ENCODE assay signal across 1 cellular context in genomic region chr1:62436466-62437272, GRCh38.
TF ChIP-seq lines count a peak whose summit lies in the region.

A gene with protein sequence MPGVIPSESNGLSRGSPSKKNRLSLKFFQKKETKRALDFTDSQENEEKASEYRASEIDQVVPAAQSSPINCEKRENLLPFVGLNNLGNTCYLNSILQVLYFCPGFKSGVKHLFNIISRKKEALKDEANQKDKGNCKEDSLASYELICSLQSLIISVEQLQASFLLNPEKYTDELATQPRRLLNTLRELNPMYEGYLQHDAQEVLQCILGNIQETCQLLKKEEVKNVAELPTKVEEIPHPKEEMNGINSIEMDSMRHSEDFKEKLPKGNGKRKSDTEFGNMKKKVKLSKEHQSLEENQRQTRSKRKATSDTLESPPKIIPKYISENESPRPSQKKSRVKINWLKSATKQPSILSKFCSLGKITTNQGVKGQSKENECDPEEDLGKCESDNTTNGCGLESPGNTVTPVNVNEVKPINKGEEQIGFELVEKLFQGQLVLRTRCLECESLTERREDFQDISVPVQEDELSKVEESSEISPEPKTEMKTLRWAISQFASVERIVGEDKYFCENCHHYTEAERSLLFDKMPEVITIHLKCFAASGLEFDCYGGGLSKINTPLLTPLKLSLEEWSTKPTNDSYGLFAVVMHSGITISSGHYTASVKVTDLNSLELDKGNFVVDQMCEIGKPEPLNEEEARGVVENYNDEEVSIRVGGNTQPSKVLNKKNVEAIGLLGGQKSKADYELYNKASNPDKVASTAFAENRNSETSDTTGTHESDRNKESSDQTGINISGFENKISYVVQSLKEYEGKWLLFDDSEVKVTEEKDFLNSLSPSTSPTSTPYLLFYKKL (plus strand): TSS chr1:62437049. CDS start chr1:62439868, 2,819 bp downstream.

TF ChIP-seq in HepG2, 621 proteins besides CTCF, POLR2A, EP300 and RAD21 (continued from another document and continues in another):
- TF ChIP-seq, protein P1, sequence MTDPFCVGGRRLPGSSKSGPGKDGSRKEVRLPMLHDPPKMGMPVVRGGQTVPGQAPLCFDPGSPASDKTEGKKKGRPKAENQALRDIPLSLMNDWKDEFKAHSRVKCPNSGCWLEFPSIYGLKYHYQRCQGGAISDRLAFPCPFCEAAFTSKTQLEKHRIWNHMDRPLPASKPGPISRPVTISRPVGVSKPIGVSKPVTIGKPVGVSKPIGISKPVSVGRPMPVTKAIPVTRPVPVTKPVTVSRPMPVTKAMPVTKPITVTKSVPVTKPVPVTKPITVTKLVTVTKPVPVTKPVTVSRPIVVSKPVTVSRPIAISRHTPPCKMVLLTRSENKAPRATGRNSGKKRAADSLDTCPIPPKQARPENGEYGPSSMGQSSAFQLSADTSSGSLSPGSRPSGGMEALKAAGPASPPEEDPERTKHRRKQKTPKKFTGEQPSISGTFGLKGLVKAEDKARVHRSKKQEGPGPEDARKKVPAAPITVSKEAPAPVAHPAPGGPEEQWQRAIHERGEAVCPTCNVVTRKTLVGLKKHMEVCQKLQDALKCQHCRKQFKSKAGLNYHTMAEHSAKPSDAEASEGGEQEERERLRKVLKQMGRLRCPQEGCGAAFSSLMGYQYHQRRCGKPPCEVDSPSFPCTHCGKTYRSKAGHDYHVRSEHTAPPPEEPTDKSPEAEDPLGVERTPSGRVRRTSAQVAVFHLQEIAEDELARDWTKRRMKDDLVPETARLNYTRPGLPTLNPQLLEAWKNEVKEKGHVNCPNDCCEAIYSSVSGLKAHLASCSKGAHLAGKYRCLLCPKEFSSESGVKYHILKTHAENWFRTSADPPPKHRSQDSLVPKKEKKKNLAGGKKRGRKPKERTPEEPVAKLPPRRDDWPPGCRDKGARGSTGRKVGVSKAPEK (CRISPR knock-in tag; IDR thresholded peaks at IDR 0.05; ENCODE audit: borderline replicate concordance) = peak; percentile 53; the same call in 1 of the 2 replicates
- TF ChIP-seq NONO (IDR thresholded peaks at IDR 0.05) = no peak
- peak; percentile 68; the same call in 1 of the 2 replicates for TF ChIP-seq NONO (CRISPR knock-in tag; conservative IDR thresholded peaks at IDR 0.05)
- peak; percentile 88 for TF ChIP-seq KDM5A (IDR thresholded peaks at IDR 0.05; ENCODE audit: borderline replicate concordance, low read length)
- TF ChIP-seq, protein P2, sequence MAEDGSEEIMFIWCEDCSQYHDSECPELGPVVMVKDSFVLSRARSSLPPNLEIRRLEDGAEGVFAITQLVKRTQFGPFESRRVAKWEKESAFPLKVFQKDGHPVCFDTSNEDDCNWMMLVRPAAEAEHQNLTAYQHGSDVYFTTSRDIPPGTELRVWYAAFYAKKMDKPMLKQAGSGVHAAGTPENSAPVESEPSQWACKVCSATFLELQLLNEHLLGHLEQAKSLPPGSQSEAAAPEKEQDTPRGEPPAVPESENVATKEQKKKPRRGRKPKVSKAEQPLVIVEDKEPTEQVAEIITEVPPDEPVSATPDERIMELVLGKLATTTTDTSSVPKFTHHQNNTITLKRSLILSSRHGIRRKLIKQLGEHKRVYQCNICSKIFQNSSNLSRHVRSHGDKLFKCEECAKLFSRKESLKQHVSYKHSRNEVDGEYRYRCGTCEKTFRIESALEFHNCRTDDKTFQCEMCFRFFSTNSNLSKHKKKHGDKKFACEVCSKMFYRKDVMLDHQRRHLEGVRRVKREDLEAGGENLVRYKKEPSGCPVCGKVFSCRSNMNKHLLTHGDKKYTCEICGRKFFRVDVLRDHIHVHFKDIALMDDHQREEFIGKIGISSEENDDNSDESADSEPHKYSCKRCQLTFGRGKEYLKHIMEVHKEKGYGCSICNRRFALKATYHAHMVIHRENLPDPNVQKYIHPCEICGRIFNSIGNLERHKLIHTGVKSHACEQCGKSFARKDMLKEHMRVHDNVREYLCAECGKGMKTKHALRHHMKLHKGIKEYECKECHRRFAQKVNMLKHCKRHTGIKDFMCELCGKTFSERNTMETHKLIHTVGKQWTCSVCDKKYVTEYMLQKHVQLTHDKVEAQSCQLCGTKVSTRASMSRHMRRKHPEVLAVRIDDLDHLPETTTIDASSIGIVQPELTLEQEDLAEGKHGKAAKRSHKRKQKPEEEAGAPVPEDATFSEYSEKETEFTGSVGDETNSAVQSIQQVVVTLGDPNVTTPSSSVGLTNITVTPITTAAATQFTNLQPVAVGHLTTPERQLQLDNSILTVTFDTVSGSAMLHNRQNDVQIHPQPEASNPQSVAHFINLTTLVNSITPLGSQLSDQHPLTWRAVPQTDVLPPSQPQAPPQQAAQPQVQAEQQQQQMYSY (CRISPR knock-in tag; IDR thresholded peaks at IDR 0.05) = 0 out of 2 replicates have a peak, but pooled peaks have one; percentile 42
- no peak for TF ChIP-seq SRF (IDR thresholded peaks at IDR 0.05; ENCODE audit: low read depth, low read length)
- TF ChIP-seq ZNF788 (CRISPR knock-in tag; IDR thresholded peaks at IDR 0.05; ENCODE audit: borderline replicate concordance) = no peak; the same call in 1 of the 2 replicates
- no peak for TF ChIP-seq ZNF790 (CRISPR knock-in tag; IDR thresholded peaks at IDR 0.05; ENCODE audit: borderline replicate concordance)
- TF ChIP-seq, protein P3, sequence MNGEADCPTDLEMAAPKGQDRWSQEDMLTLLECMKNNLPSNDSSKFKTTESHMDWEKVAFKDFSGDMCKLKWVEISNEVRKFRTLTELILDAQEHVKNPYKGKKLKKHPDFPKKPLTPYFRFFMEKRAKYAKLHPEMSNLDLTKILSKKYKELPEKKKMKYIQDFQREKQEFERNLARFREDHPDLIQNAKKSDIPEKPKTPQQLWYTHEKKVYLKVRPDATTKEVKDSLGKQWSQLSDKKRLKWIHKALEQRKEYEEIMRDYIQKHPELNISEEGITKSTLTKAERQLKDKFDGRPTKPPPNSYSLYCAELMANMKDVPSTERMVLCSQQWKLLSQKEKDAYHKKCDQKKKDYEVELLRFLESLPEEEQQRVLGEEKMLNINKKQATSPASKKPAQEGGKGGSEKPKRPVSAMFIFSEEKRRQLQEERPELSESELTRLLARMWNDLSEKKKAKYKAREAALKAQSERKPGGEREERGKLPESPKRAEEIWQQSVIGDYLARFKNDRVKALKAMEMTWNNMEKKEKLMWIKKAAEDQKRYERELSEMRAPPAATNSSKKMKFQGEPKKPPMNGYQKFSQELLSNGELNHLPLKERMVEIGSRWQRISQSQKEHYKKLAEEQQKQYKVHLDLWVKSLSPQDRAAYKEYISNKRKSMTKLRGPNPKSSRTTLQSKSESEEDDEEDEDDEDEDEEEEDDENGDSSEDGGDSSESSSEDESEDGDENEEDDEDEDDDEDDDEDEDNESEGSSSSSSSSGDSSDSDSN (CRISPR knock-in tag; IDR thresholded peaks at IDR 0.05) = peak; percentile 74
- peak; percentile 98 for TF ChIP-seq ZBTB14 (CRISPR knock-in tag; IDR thresholded peaks at IDR 0.05)
- TF ChIP-seq, protein P4, sequence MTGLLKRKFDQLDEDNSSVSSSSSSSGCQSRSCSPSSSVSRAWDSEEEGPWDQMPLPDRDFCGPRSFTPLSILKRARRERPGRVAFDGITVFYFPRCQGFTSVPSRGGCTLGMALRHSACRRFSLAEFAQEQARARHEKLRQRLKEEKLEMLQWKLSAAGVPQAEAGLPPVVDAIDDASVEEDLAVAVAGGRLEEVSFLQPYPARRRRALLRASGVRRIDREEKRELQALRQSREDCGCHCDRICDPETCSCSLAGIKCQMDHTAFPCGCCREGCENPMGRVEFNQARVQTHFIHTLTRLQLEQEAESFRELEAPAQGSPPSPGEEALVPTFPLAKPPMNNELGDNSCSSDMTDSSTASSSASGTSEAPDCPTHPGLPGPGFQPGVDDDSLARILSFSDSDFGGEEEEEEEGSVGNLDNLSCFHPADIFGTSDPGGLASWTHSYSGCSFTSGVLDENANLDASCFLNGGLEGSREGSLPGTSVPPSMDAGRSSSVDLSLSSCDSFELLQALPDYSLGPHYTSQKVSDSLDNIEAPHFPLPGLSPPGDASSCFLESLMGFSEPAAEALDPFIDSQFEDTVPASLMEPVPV (CRISPR knock-in tag; IDR thresholded peaks at IDR 0.05) = peak; percentile 79
- no peak for TF ChIP-seq ARHGAP35 (CRISPR knock-in tag; IDR thresholded peaks at IDR 0.05; ENCODE audit: borderline replicate concordance)
- peak; percentile 66; the same call in 1 of the 2 replicates for TF ChIP-seq ZNF275 (CRISPR knock-in tag; IDR thresholded peaks at IDR 0.05; ENCODE audit: borderline replicate concordance)
- no peak for TF ChIP-seq CENPT (CRISPR knock-in tag; IDR thresholded peaks at IDR 0.05; ENCODE audit: low read depth)
- peak; percentile 73; the same call in 1 of the 2 replicates for TF ChIP-seq BRCA1 (CRISPR knock-in tag; IDR thresholded peaks at IDR 0.05)
- no peak; the same call in 1 of the 2 replicates for TF ChIP-seq KAT8 (CRISPR knock-in tag; IDR thresholded peaks at IDR 0.05)
- peak; percentile 1 for TF ChIP-seq U2AF1 (optimal IDR thresholded peaks at IDR 0.05; ENCODE audit: low read depth, low read length)
- peak; percentile 87 for TF ChIP-seq NFYB (CRISPR knock-in tag; IDR thresholded peaks at IDR 0.05)
- TF ChIP-seq HIVEP1 (CRISPR knock-in tag; IDR thresholded peaks at IDR 0.05) = peak; percentile 81
- peak; percentile 50 for TF ChIP-seq ZNF607 (CRISPR knock-in tag; IDR thresholded peaks at IDR 0.05; ENCODE audit: borderline replicate concordance)
- TF ChIP-seq ZNF615 (CRISPR knock-in tag; IDR thresholded peaks at IDR 0.05; ENCODE audit: borderline replicate concordance) = no peak
- TF ChIP-seq MAFG (CRISPR knock-in tag; IDR thresholded peaks at IDR 0.05) = no peak; the same call in 1 of the 2 replicates
- no peak for TF ChIP-seq NR2F1 (CRISPR knock-in tag; IDR thresholded peaks at IDR 0.05)
- TF ChIP-seq SMAD9 (CRISPR knock-in tag; IDR thresholded peaks at IDR 0.05) = no peak
- TF ChIP-seq NBN (conservative IDR thresholded peaks at IDR 0.05) = no peak
- TF ChIP-seq ZNF124 (CRISPR knock-in tag; IDR thresholded peaks at IDR 0.05) = peak; percentile 43; the same call in 1 of the 2 replicates
- TF ChIP-seq MIER3 (CRISPR knock-in tag; IDR thresholded peaks at IDR 0.05; ENCODE audit: borderline replicate concordance) = no peak
- TF ChIP-seq, protein P5, sequence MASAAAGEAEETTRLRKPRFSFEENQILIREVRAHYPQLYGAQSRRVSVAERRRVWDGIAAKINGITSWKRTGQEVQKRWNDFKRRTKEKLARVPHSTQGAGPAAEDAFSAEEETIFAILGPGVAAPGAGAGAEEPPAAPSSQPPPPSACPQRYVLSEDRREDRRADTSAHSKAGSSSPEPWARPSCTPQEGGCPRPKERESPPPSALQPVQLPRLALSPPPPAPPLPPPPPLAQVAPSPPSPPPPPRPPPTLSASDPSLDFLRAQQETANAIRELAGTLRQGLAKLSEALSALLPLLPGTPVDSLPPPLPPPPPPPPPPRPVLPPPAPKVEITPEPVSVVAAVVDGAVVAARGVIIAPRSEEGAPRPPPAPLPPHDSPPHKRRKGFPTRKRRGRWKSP (CRISPR knock-in tag; IDR thresholded peaks at IDR 0.05) = peak; percentile 87; the same call in 1 of the 2 replicates
- TF ChIP-seq TRAFD1 (CRISPR knock-in tag; IDR thresholded peaks at IDR 0.05; ENCODE audit: borderline replicate concordance) = 0 out of 2 replicates have a peak, but pooled peaks have one; percentile 69
- peak; percentile 89 for TF ChIP-seq ZMYM4 (CRISPR knock-in tag; IDR thresholded peaks at IDR 0.05)
- TF ChIP-seq ZNF441 (CRISPR knock-in tag; IDR thresholded peaks at IDR 0.05; ENCODE audit: borderline replicate concordance) = peak; percentile 11; the same call in 1 of the 2 replicates
- TF ChIP-seq SIN3A (IDR thresholded peaks at IDR 0.05; ENCODE audit: borderline replicate concordance, low read depth, low read length) = 0 out of 2 replicates have a peak, but pooled peaks have one; percentile 40
- TF ChIP-seq ZNF710 (CRISPR knock-in tag; IDR thresholded peaks at IDR 0.05; ENCODE audit: borderline replicate concordance) = peak; percentile 55; the same call in 1 of the 2 replicates
- 0 out of 2 replicates have a peak, but pooled peaks have one; percentile 22 for TF ChIP-seq ZBTB21 (CRISPR knock-in tag; IDR thresholded peaks at IDR 0.05)
- no peak for TF ChIP-seq SP1 (IDR thresholded peaks at IDR 0.05)
- TF ChIP-seq SP1 (CRISPR knock-in tag; IDR thresholded peaks at IDR 0.05) = peak; percentile 29; the same call in 1 of the 2 replicates
- peak; percentile 92 for TF ChIP-seq TBX2 (CRISPR knock-in tag; IDR thresholded peaks at IDR 0.05; ENCODE audit: borderline replicate concordance)
- TF ChIP-seq NRL (CRISPR knock-in tag; IDR thresholded peaks at IDR 0.05; ENCODE audit: borderline replicate concordance) = peak; percentile 58; the same call in 1 of the 2 replicates
